Comparison of ENCODE assay signal across 22 cellular contexts in the genomic region with DNA sequence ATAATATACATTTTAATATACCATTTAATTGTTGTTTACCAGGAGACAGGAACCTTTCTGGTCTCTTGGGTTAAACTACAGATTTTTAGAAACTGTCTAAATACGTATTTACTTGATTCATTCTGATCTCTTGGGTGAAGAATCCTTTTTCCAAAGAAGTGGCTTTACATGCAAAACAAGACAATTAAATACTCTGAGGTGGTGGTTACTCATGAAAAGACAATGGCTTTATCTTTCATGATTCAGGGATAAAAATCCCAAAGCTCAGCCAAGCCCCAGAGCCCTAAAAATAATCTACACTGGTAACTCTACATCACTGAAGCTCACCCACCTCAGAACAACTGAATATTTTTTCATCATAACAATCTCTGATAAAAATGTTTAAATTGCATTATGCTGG.
DNase-seq lines count a peak whose midpoint lies in the region; ATAC-seq and TF ChIP-seq lines count a peak whose summit lies in the region.
"Had no signal": no experiment of that assay in that cellular context is flagged by ENCODE, and none has a peak within 500 bp of the region (broad histone marks: within the 10 kb centered on the region; RNA-seq: fewer than 3 reads in every experiment).

No MANE protein-coding gene starts in this region.

- no peak overlapping the region for H3K14ac ChIP-seq in mesenchymal stem cell (ENCODE audit: low read length in 2 of 2)

- no peak overlapping the region for H3K4me2 ChIP-seq in mesenchymal stem cell (ENCODE audit: low read length, poor library complexity, severe bottlenecking)
- H3K4me2 ChIP-seq: hepatocyte had no signal

- no peak overlapping the region for H2BK12ac ChIP-seq in mesenchymal stem cell (ENCODE audit: low read length in 2 of 2)

- no peaks in the 10 kb centered on the region for H3K27me3 ChIP-seq in mesenchymal stem cell (ENCODE audit: control insufficient read depth in 1 of 2, insufficient read depth in 1 of 2, low read length in 2 of 2)
- no peaks in the 10 kb centered on the region for H3K27me3 ChIP-seq in ascending aorta
- H3K27me3 ChIP-seq: colonic mucosa, esophagus muscularis mucosa, gastrocnemius medialis, hepatocyte had no signal

- no peaks in the 10 kb centered on the region for H3K79me1 ChIP-seq in mesenchymal stem cell (replicated peaks; ENCODE audit: low read length, poor library complexity, severe bottlenecking)

- no CpG with 5 or more reads among the region's 1 CpG for WGBS in mesenchymal stem cell

- in situ Hi-C loops in astrocyte of the spinal cord (cut with HindIII; ENCODE audit: low sequenced_read_pairs) = no loop called here

- DNase-seq in EL = peak; percentile 30
- DNase-seq in M059J (ENCODE audit: low read depth) = peak; percentile 53
- peak; percentile 32 for DNase-seq in astrocyte of the spinal cord (ENCODE audit: low read depth, low spot score)
- DNase-seq in mesenchymal stem cell = no peak
- no peak for DNase-seq in NCI-H748 (lab: John Stamatoyannopoulos, UW; ENCODE audit: unreplicated experiment)
- no peak for DNase-seq in ascending aorta (ENCODE audit: low spot score in 2 of 2)
- DNase-seq in GDM1 (lab: John Stamatoyannopoulos, UW) = no peak
- DNase-seq: activated CD4-positive, alpha-beta T cell treated with anti-CD3 and anti-CD28 coated beads, Interleukin-2, amount 10 ng/mL, durations not matched to agents 24 days and 14 days; activated T-cell treated with anti-CD3 and anti-CD28 coated beads, Interleukin-2, amount 50 U/mL, for 4 hours; colonic mucosa; effector memory CD4-positive, alpha-beta T cell; gastrocnemius medialis; naive thymus-derived CD4-positive, alpha-beta T cell; NCI-H1417; NCI-H2029 treated with DMSO at 0.1 percent for 48 hours; NCI-H69; WERI-Rb-1 had no signal

- no peak overlapping the region for H3K4ac ChIP-seq in mesenchymal stem cell (ENCODE audit: low read depth in 1 of 2, low read length in 2 of 2)

- no peak overlapping the region for H2AFZ ChIP-seq in mesenchymal stem cell (ENCODE audit: low read depth, low read length)
- H2AFZ ChIP-seq: hepatocyte had no signal

- TF ChIP-seq CTCF in astrocyte of the spinal cord (IDR thresholded peaks at IDR 0.05; ENCODE audit: low read depth, low read length) (no peak), ascending aorta (IDR thresholded peaks at IDR 0.05) (no peak)

- H3K4me1 ChIP-seq in mesenchymal stem cell (ENCODE audit: control insufficient read depth, insufficient read depth, low read depth, low read length) (peaks cover 7% of the 10 kb centered on the region), ascending aorta (no peaks in the 10 kb centered on the region)
- H3K4me1 ChIP-seq: colonic mucosa, gastrocnemius medialis had no signal

- no peaks in the 10 kb centered on the region for H3K9me3 ChIP-seq in mesenchymal stem cell (ENCODE audit: control insufficient read depth, low read length)
- H3K9me3 ChIP-seq in ascending aorta = no peaks in the 10 kb centered on the region
- H3K9me3 ChIP-seq: colonic mucosa, esophagus muscularis mucosa, gastrocnemius medialis, thoracic aorta had no signal

- ATAC-seq in GM18517 (IDR thresholded peaks at IDR 0.05; ENCODE audit: unreplicated experiment) = no peak
- ATAC-seq: activated T-cell treated with anti-CD3 and anti-CD28 coated beads, Interleukin-2, amount 50 U/mL, for 4 hours; gastrocnemius medialis; naive thymus-derived CD4-positive, alpha-beta T cell had no signal

- no peak overlapping the region for H3K18ac ChIP-seq in mesenchymal stem cell (ENCODE audit: low read depth in 1 of 2, low read length in 2 of 2)

- no peak overlapping the region for H4K91ac ChIP-seq in mesenchymal stem cell (ENCODE audit: low read length)

- H3K27ac ChIP-seq in mesenchymal stem cell (ENCODE audit: low read length, poor library complexity, severe bottlenecking) (no peak overlapping the region), ascending aorta (no peak overlapping the region)
- H3K27ac ChIP-seq: colonic mucosa, esophagus muscularis mucosa, gastrocnemius medialis, hepatocyte, skin epidermis, thoracic aorta, WERI-Rb-1 had no signal

- no peak overlapping the region for H3K23ac ChIP-seq in mesenchymal stem cell (ENCODE audit: low read length in 2 of 2)

- H4K8ac ChIP-seq in mesenchymal stem cell (ENCODE audit: low read length) = no peak overlapping the region

- H2AK5ac ChIP-seq in mesenchymal stem cell (ENCODE audit: low read length, severe bottlenecking) = no peak overlapping the region

- H3K9ac ChIP-seq in mesenchymal stem cell (ENCODE audit: low read length) = peak overlapping the region; percentile 46

- no peaks in the 10 kb centered on the region for H3K36me3 ChIP-seq in mesenchymal stem cell (ENCODE audit: control insufficient read depth in 1 of 2, insufficient read depth in 2 of 2, low read depth in 1 of 2, low read length in 2 of 2)
- H3K36me3 ChIP-seq in ascending aorta = no peaks in the 10 kb centered on the region
- H3K36me3 ChIP-seq: colonic mucosa, esophagus muscularis mucosa, gastrocnemius medialis, thoracic aorta, WERI-Rb-1 had no signal

- intact Hi-C loops in ascending aorta (cut with DNase I) = no loop called here

- H3K4me3 ChIP-seq in astrocyte of the spinal cord (ENCODE audit: low read depth, low read length) (no peak overlapping the region), mesenchymal stem cell (ENCODE audit: insufficient read depth in 1 of 2, low read depth in 1 of 2, low read length in 2 of 2) (no peak overlapping the region), ascending aorta (no peak overlapping the region)
- H3K4me3 ChIP-seq: colonic mucosa, esophagus muscularis mucosa, gastrocnemius medialis, hepatocyte, skin epidermis, thoracic aorta had no signal

- no peak overlapping the region for H2BK120ac ChIP-seq in mesenchymal stem cell (ENCODE audit: low read depth, low read length)

- H2BK15ac ChIP-seq in mesenchymal stem cell (ENCODE audit: low read depth, poor library complexity, severe bottlenecking) = no peak overlapping the region

- H2BK5ac ChIP-seq in mesenchymal stem cell (ENCODE audit: low read depth, low read length, poor library complexity, severe bottlenecking) = no peak overlapping the region

Comparison
In these comparisons a context has a peak if more than half of its experiments do, and no peak if none do; other contexts are left out.
1. DNase-seq: peak in EL (single experiment), M059J (single experiment) and astrocyte of the spinal cord (single experiment); none in mesenchymal stem cell (single experiment), NCI-H748 (single experiment), ascending aorta (0 of 2) and GDM1 (single experiment).